ENCODE assay signal across 1 cellular context in genomic region chr1:1376551-1377226, GRCh38.
TF ChIP-seq lines count a peak whose summit lies in the region.

No MANE protein-coding gene starts in this region.

TF ChIP-seq in SK-N-SH, 30 proteins besides CTCF, POLR2A, EP300 and RAD21 (continued from another document):
- TF ChIP-seq, protein P1, sequence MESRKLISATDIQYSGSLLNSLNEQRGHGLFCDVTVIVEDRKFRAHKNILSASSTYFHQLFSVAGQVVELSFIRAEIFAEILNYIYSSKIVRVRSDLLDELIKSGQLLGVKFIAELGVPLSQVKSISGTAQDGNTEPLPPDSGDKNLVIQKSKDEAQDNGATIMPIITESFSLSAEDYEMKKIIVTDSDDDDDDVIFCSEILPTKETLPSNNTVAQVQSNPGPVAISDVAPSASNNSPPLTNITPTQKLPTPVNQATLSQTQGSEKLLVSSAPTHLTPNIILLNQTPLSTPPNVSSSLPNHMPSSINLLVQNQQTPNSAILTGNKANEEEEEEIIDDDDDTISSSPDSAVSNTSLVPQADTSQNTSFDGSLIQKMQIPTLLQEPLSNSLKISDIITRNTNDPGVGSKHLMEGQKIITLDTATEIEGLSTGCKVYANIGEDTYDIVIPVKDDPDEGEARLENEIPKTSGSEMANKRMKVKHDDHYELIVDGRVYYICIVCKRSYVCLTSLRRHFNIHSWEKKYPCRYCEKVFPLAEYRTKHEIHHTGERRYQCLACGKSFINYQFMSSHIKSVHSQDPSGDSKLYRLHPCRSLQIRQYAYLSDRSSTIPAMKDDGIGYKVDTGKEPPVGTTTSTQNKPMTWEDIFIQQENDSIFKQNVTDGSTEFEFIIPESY (IDR thresholded peaks at IDR 0.05; ENCODE audit: borderline replicate concordance, low read depth): no peak
- TF ChIP-seq, protein P2, sequence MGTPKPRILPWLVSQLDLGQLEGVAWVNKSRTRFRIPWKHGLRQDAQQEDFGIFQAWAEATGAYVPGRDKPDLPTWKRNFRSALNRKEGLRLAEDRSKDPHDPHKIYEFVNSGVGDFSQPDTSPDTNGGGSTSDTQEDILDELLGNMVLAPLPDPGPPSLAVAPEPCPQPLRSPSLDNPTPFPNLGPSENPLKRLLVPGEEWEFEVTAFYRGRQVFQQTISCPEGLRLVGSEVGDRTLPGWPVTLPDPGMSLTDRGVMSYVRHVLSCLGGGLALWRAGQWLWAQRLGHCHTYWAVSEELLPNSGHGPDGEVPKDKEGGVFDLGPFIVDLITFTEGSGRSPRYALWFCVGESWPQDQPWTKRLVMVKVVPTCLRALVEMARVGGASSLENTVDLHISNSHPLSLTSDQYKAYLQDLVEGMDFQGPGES (IDR thresholded peaks at IDR 0.05; ENCODE audit: low read depth, low read length): no peak
- no peak for TF ChIP-seq TAF1 (IDR thresholded peaks at IDR 0.05; ENCODE audit: borderline replicate concordance, low read depth, low read length)
- no peak for TF ChIP-seq RCOR1 (IDR thresholded peaks at IDR 0.05; ENCODE audit: low read length)
- no peak for TF ChIP-seq FOSL2 (IDR thresholded peaks at IDR 0.05; ENCODE audit: borderline replicate concordance, low read depth)
- no peak for TF ChIP-seq NFIC (IDR thresholded peaks at IDR 0.05; ENCODE audit: borderline replicate concordance)
- no peak for TF ChIP-seq MXI1 (IDR thresholded peaks at IDR 0.05; ENCODE audit: low read depth, low read length)
- TF ChIP-seq SIN3A (IDR thresholded peaks at IDR 0.05; ENCODE audit: borderline replicate concordance, low read depth, low read length): no peak
- no peak for TF ChIP-seq GATA2 (CRISPR knock-in tag; IDR thresholded peaks at IDR 0.05)
- TF ChIP-seq POLR2AphosphoS5 (IDR thresholded peaks at IDR 0.05; ENCODE audit: low read depth, low read length): no peak
TF ChIP-seq in SK-N-SH: peak in this region for 0.
